2 cellular contexts compared by ENCODE assay signal in the genomic region with DNA sequence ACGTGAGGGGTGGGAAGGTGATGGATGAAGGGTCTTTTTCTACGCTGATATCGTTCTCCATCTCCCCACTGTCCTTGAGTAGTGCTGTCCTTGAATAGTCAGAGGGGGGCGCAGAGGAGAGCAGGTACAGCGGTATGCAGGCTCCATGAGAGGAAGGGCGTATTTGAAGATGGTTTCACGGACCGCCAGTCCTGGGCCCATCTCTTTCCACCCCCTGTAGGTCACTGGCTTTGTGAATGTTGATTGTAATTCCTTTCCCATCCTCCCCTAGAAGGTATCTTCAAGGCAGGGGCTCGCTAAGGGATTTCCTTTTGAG.
TF ChIP-seq lines count a peak whose summit lies in the region.

No MANE protein-coding gene starts in this region.

TF ChIP-seq in GM23338, 12 proteins besides CTCF, POLR2A, EP300 and RAD21:
- TF ChIP-seq JUNB (IDR thresholded peaks at IDR 0.05; ENCODE audit: unreplicated experiment): no peak
- no peak for TF ChIP-seq EZH2phosphoT487 (IDR thresholded peaks at IDR 0.05; ENCODE audit: unreplicated experiment)
- TF ChIP-seq EZH2 (IDR thresholded peaks at IDR 0.05; ENCODE audit: low read depth, unreplicated experiment): no peak

TF ChIP-seq in IMR-90, 13 proteins besides CTCF, POLR2A, EP300 and RAD21:
- TF ChIP-seq BHLHE40 (IDR thresholded peaks at IDR 0.05; ENCODE audit: low read depth, low read length) (no peak), RFX5 (IDR thresholded peaks at IDR 0.05; ENCODE audit: low read depth, low read length) (no peak), NFE2L2 (IDR thresholded peaks at IDR 0.05; ENCODE audit: low read depth, low read length) (no peak), FOS (IDR thresholded peaks at IDR 0.05; ENCODE audit: low read depth, low read length) (no peak), MAFK (IDR thresholded peaks at IDR 0.05; ENCODE audit: low read depth, low read length) (no peak), SMC3 (IDR thresholded peaks at IDR 0.05; ENCODE audit: low read depth, low read length) (no peak), MXI1 (IDR thresholded peaks at IDR 0.05; ENCODE audit: borderline replicate concordance, low read depth, low read length) (no peak), MAZ (IDR thresholded peaks at IDR 0.05; ENCODE audit: borderline replicate concordance, low read depth, low read length) (no peak), RCOR1 (IDR thresholded peaks at IDR 0.05; ENCODE audit: insufficient replicate concordance, low read length) (no peak)
- TF ChIP-seq, protein P1, sequence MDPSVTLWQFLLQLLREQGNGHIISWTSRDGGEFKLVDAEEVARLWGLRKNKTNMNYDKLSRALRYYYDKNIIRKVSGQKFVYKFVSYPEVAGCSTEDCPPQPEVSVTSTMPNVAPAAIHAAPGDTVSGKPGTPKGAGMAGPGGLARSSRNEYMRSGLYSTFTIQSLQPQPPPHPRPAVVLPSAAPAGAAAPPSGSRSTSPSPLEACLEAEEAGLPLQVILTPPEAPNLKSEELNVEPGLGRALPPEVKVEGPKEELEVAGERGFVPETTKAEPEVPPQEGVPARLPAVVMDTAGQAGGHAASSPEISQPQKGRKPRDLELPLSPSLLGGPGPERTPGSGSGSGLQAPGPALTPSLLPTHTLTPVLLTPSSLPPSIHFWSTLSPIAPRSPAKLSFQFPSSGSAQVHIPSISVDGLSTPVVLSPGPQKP (IDR thresholded peaks at IDR 0.05; ENCODE audit: borderline replicate concordance, low read depth, low read length): no peak
- TF ChIP-seq, protein P2, sequence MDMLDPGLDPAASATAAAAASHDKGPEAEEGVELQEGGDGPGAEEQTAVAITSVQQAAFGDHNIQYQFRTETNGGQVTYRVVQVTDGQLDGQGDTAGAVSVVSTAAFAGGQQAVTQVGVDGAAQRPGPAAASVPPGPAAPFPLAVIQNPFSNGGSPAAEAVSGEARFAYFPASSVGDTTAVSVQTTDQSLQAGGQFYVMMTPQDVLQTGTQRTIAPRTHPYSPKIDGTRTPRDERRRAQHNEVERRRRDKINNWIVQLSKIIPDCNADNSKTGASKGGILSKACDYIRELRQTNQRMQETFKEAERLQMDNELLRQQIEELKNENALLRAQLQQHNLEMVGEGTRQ (IDR thresholded peaks at IDR 0.05; ENCODE audit: low read depth, low read length): no peak
